Comparison of ENCODE assay signal across 11 cellular contexts in genomic region chr22:48943567-48944432, GRCh38.
DNase-seq lines count a peak whose midpoint lies in the region; ATAC-seq and TF ChIP-seq lines count a peak whose summit lies in the region.
"Had no signal": no experiment of that assay in that cellular context is flagged by ENCODE, and none has a peak within 500 bp of the region (broad histone marks: within the 10 kb centered on the region; RNA-seq: fewer than 3 reads in every experiment).

No MANE protein-coding gene starts in this region.

- TF ChIP-seq EP300 in stomach (IDR thresholded peaks at IDR 0.05): no peak

- DNase-seq in SKM-1 treated with dmso at 0.1 percent for 144 hours (lab: John Stamatoyannopoulos, UW; ENCODE audit: unreplicated experiment) (peak; percentile 2), SKM-1 (lab: John Stamatoyannopoulos, UW; ENCODE audit: unreplicated experiment) (no peak), RKO (ENCODE audit: low spot score) (peak; percentile 40), hippocampal formation (lab: John Stamatoyannopoulos, UW) (peak; percentile 37 to 61), stomach (peak; percentile 24), GOT3 (lab: John Stamatoyannopoulos, UW) (no peak)
- DNase-seq: stimulated activated naive CD4-positive, alpha-beta T cell treated with Interleukin-2 at 50 U/mL for 16 hours had no signal

- TF ChIP-seq CTCF in stomach (IDR thresholded peaks at IDR 0.05): no peak

- H3K4me3 ChIP-seq in stomach: no peak overlapping the region
- H3K4me3 ChIP-seq: BLaER1 treated with 17β-estradiol and CSF1 and Interleukin-3, amounts not matched to agents 10 nM and 100 nM; SJCRH30 had no signal

- TF ChIP-seq POLR2A in stomach (IDR thresholded peaks at IDR 0.05): no peak

- H3K4me1 ChIP-seq in stomach: no peaks in the 10 kb centered on the region

- peaks cover 0 to 6% (median 0%) of the 10 kb centered on the region in 4 donors for H3K9me3 ChIP-seq in stomach
- H3K9me3 ChIP-seq: BLaER1 treated with 17β-estradiol and CSF1 and Interleukin-3, amounts not matched to agents 10 nM and 100 nM; SJCRH30 had no signal

- peaks cover 0 to 34% (median 0%) of the 10 kb centered on the region in 3 donors for H3K27me3 ChIP-seq in stomach

- WGBS in stomach, 5 donors: 48 to 76% (median 48%) methylated on average over 12 to 24 of the region's 24 CpGs

- no peaks in the 10 kb centered on the region for H3K36me3 ChIP-seq in stomach
- H3K36me3 ChIP-seq: BLaER1 treated with 17β-estradiol and CSF1 and Interleukin-3, amounts not matched to agents 10 nM and 100 nM; SJCRH30 had no signal

- intact Hi-C loops in stomach (cut with DNase I; ENCODE audit: low total_unique reads): no loop called here

- ATAC-seq in GM19452 (IDR thresholded peaks at IDR 0.05; ENCODE audit: unreplicated experiment) (no peak), HG02973 (IDR thresholded peaks at IDR 0.05; ENCODE audit: unreplicated experiment) (no peak)

- no peak overlapping the region for H3K27ac ChIP-seq in stomach
- H3K27ac ChIP-seq: BLaER1 treated with 17β-estradiol and CSF1 and Interleukin-3, amounts not matched to agents 10 nM and 100 nM; SJCRH30 had no signal

Comparison
In these comparisons a context has a peak if more than half of its experiments do, and no peak if none do; other contexts are left out.
1. DNase-seq: peak in SKM-1 treated with dmso at 0.1 percent for 144 hours (single experiment), RKO (single experiment), hippocampal formation (2 of 2) and stomach (single experiment); none in SKM-1 (single experiment) and GOT3 (single experiment).